15 cellular contexts compared by ENCODE assay signal in the genomic region with DNA sequence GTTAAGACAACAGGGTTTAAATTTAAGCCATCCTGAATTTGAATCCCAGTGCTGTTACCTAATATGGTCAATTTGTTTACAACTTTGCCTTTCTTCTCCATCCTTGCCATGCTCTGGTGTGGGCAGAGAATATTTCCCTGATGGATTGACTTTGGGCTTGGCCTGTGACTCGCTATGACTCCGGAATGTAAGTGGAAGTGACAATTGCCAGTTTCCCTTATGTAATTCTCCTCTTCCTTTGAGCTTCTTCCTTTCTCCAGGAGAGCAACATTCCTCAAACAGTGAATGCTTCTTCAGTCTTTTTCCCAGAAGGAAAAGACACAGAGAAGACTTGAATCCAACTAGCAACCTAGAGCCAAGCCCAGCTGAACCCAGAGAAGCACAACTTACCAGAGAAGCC.
A peak's percentile ranks its signal among the peaks of the same experiment; 100 is the strongest.
DNase-seq lines count a peak whose midpoint lies in the region; ATAC-seq, FAIRE-seq and TF ChIP-seq lines count a peak whose summit lies in the region.
"Had no signal": no experiment of that assay in that cellular context is flagged by ENCODE, and none has a peak within 500 bp of the region (broad histone marks: within the 10 kb centered on the region; RNA-seq: fewer than 3 reads in every experiment).

No MANE protein-coding gene starts in this region.

- no peak overlapping the region for H4K5ac ChIP-seq in mesendoderm (ENCODE audit: low read length)

- H3K4ac ChIP-seq in mesendoderm (ENCODE audit: low read depth, low read length): no peak overlapping the region

- no peak overlapping the region for H2BK15ac ChIP-seq in mesendoderm (replicated peaks; ENCODE audit: low read depth)

- no peaks in the 10 kb centered on the region for H3K79me1 ChIP-seq in mesendoderm (ENCODE audit: low read length)

- ATAC-seq in HG03378 (IDR thresholded peaks at IDR 0.05; ENCODE audit: unreplicated experiment): no peak
- ATAC-seq in omental fat pad (ENCODE audit: low FRiP score): no peak
- ATAC-seq: left cardiac atrium had no signal

- H3K9ac ChIP-seq in mesendoderm (ENCODE audit: low read length): no peak overlapping the region
- H3K9ac ChIP-seq: BLaER1 had no signal

- TF ChIP-seq CTCF in bronchial epithelial cell (IDR thresholded peaks at IDR 0.05; ENCODE audit: insufficient read depth, low read length, severe bottlenecking) (no peak), omental fat pad (IDR thresholded peaks at IDR 0.05) (no peak)

- H2BK120ac ChIP-seq in mesendoderm (ENCODE audit: low read depth, low read length): no peak overlapping the region

- H3K18ac ChIP-seq in mesendoderm (ENCODE audit: low read length): peak overlapping the region; percentile 53

- WGBS in mesendoderm (ENCODE audit: extremely low coverage, insufficient coverage, low lambda C conversion rate): no CpG with 5 or more reads among the region's 2 CpGs

- no peak overlapping the region for H2AK5ac ChIP-seq in mesendoderm (ENCODE audit: low read length)

- no peak overlapping the region for H4K8ac ChIP-seq in mesendoderm (ENCODE audit: low read depth, low read length)

- no peak overlapping the region for H2BK5ac ChIP-seq in mesendoderm (ENCODE audit: low read length)

- no peaks in the 10 kb centered on the region for H3K4me1 ChIP-seq in mesendoderm (ENCODE audit: control insufficient read depth, low read depth, low read length)
- H3K4me1 ChIP-seq: BLaER1 had no signal

- no peak overlapping the region for H3K4me3 ChIP-seq in bronchial epithelial cell (ENCODE audit: low read depth, low read length)
- no peak overlapping the region for H3K4me3 ChIP-seq in mesendoderm (ENCODE audit: low read length)
- H3K4me3 ChIP-seq: BLaER1 had no signal

- H3K56ac ChIP-seq in mesendoderm (ENCODE audit: low read length): no peak overlapping the region

- no peak overlapping the region for H3K27ac ChIP-seq in mesendoderm (ENCODE audit: low read depth, low read length)
- H3K27ac ChIP-seq: BLaER1, HL-60 had no signal

- no peaks in the 10 kb centered on the region for H3K79me2 ChIP-seq in mesendoderm (ENCODE audit: control insufficient read depth, insufficient read depth, low read length)

- no peak overlapping the region for H3K4me2 ChIP-seq in mesendoderm (ENCODE audit: low read length)
- H3K4me2 ChIP-seq: BLaER1 had no signal

- peak; percentile 36 for DNase-seq in COLO829 (ENCODE audit: low spot score)
- DNase-seq in LoVo (ENCODE audit: low spot score): peak; percentile 23
- DNase-seq in bronchial epithelial cell (ENCODE audit: low read depth): peak; percentile 71
- peak; percentile 64 for DNase-seq in mesendoderm
- no peak for DNase-seq in T-helper 9 cell
- no peak for DNase-seq in omental fat pad (ENCODE audit: low spot score)
- no peak for DNase-seq in mucosa of gallbladder (ENCODE audit: low spot score)
- DNase-seq: activated CD4-positive, alpha-beta memory T cell treated with anti-CD3 and anti-CD28 coated beads, Interleukin-2, amount 10 ng/mL, durations not matched to agents 7 days and 5 days; activated gamma-delta T cell treated with Interleukin-2 at 50 U/mL for 16 hours; left cardiac atrium; NCI-H1436; T-helper 2 cell had no signal

- H3K36me3 ChIP-seq in bronchial epithelial cell (ENCODE audit: control insufficient read depth, insufficient read depth, low read length): no peaks in the 10 kb centered on the region
- H3K36me3 ChIP-seq in mesendoderm (ENCODE audit: control insufficient read depth, insufficient read depth, low read length): no peaks in the 10 kb centered on the region
- H3K36me3 ChIP-seq: BLaER1 had no signal

- no peak overlapping the region for H3K23ac ChIP-seq in mesendoderm (ENCODE audit: low read length)

- peak; percentile 18 for FAIRE-seq in bronchial epithelial cell (lab: Jason Lieb, UNC)

- H3K27me3 ChIP-seq in bronchial epithelial cell (ENCODE audit: control insufficient read depth, insufficient read depth, low read length) (no peaks in the 10 kb centered on the region), mesendoderm (ENCODE audit: insufficient read depth, low read length, poor library complexity) (no peaks in the 10 kb centered on the region)
- H3K27me3 ChIP-seq: BLaER1 had no signal

Comparison
In these comparisons a context has a peak if more than half of its experiments do, and no peak if none do; other contexts are left out.
1. DNase-seq: peak in COLO829 (single experiment), LoVo (single experiment), bronchial epithelial cell (single experiment) and mesendoderm (single experiment); none in T-helper 9 cell (single experiment), omental fat pad (single experiment) and mucosa of gallbladder (single experiment).